In the genomic region with DNA sequence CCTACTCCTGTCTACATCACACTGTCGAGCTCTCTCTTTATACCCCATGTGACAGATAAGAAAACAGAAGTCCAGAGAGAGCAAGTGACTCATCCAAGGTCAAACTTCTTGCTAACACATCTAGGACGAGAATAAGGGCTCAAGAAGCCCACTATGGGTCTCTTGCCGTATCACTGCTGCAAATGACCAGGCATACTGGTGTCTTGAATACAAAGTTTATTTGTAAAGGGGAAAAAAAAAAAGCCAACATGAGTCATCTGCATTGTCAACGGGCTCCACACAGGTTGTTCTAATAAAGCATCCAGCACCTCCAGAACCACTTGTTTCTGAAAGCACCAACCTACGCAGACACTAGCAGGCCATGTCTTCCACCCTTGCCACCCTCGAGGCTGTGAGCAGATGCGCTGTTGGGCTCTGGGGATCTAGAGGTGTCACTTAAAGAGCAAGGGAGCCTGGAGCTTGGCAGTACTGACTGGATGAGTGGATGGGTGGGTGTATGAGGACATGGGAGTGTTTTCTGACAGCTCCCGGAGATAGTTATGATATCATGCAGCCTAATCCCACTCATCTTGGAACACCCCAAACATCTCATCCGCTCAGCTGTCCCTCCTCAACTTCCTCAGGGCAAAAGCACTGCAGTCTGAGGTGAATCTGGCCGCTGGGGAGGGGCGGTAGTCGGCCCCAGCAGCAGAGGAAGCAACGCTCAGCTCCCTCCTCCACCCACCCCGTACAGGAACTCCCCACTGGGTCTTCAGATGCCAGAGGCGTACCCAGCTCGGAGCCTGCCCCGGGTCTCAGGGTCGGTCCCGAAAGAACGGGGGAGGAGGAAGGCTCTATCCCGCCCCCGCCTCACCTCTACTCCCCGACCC, we compare ENCODE assay signal across 8 cellular contexts. TPM values are rescaled to one million over a fixed set of nuclear protein-coding genes. Genes with fewer than 3 reads are reported as not detected.
DNase-seq lines count a peak whose midpoint lies in the region; ATAC-seq and TF ChIP-seq lines count a peak whose summit lies in the region.

No MANE protein-coding gene starts in this region.

- peak overlapping the region; percentile 46 for H3K4me3 ChIP-seq in NT2/D1 (ENCODE audit: insufficient read length, low read depth)
- peak overlapping the region; percentile 81 for H3K4me3 ChIP-seq in neural cell (ENCODE audit: low read length)
- peak overlapping the region; percentile 76 to 92 for H3K4me3 ChIP-seq in aorta (ENCODE audit: low read length in 2 of 2)

- H3K9ac ChIP-seq in NT2/D1 (ENCODE audit: insufficient read length, low read depth) (peak overlapping the region; percentile 76), neural cell (ENCODE audit: low read length) (peak overlapping the region; percentile 64)

- DNase-seq in NT2/D1 (ENCODE audit: low read depth, low spot score), result peak; percentile 48
- peak; percentile 9 to 12 for DNase-seq in activated T-helper 1 cell treated with anti-CD3 and anti-CD28 coated beads, Interleukin-2, amount 50 U/mL, for 16 hours (ENCODE audit: low read depth in 1 of 2, low spot score in 1 of 2)
- DNase-seq in foreskin melanocyte, result peak; percentile 4
- DNase-seq in aorta, result peak; percentile 73 to 80

- TF ChIP-seq CTCF in C4-2B (conservative IDR thresholded peaks at IDR 0.05) (no peak), neural cell (IDR thresholded peaks at IDR 0.05; ENCODE audit: poor library complexity, severe bottlenecking) (no peak)

- ATAC-seq in HG03097 (IDR thresholded peaks at IDR 0.05; ENCODE audit: low FRiP score, unreplicated experiment), result peak; percentile 43
- peak; percentile 68 for ATAC-seq in aorta (ENCODE audit: low FRiP score)

- no peaks in the 10 kb centered on the region for H3K9me3 ChIP-seq in NT2/D1 (ENCODE audit: insufficient read depth, low read length)
- no peaks in the 10 kb centered on the region for H3K9me3 ChIP-seq in neural cell (ENCODE audit: low read length)
- no peaks in the 10 kb centered on the region for H3K9me3 ChIP-seq in aorta (ENCODE audit: control insufficient read depth, low read length)

- no peak for TF ChIP-seq EP300 in neural cell (conservative IDR thresholded peaks at IDR 0.05; ENCODE audit: poor library complexity, severe bottlenecking)

- H3K27me3 ChIP-seq in NT2/D1 (ENCODE audit: insufficient read depth, insufficient read length) (no peaks in the 10 kb centered on the region), neural cell (ENCODE audit: insufficient read depth, low read depth, low read length) (no peaks in the 10 kb centered on the region), aorta (ENCODE audit: control insufficient read depth in 1 of 2, insufficient read depth in 2 of 2, low read length in 1 of 2) (no peaks in the 10 kb centered on the region)

- peaks cover 9% of the 10 kb centered on the region for H3K79me2 ChIP-seq in neural cell (replicated peaks; ENCODE audit: insufficient read depth, low read length)

- peak; percentile 23 for TF ChIP-seq POLR2A in GM18951 (IDR thresholded peaks at IDR 0.05; ENCODE audit: extremely low read depth, insufficient read depth, insufficient read length)

- intact Hi-C loops in aorta (cut with DNase I), result loop anchor here (2.0 to 10.0 kb wide), 6 partner anchors 25 to 600 kb away; no protein-coding TSS in a partner anchor

- peak overlapping the region; percentile 77 for H3K27ac ChIP-seq in C4-2B
- no peak overlapping the region for H3K27ac ChIP-seq in neural cell (ENCODE audit: low read length)
- H3K27ac ChIP-seq in aorta (ENCODE audit: low read depth in 1 of 2, low read length in 2 of 2), result peak overlapping the region; percentile 28 to 82

- no peaks in the 10 kb centered on the region for H3K9me2 ChIP-seq in neural cell (ENCODE audit: insufficient read depth, low read length)

- no peaks in the 10 kb centered on the region for H4K20me1 ChIP-seq in neural cell (ENCODE audit: insufficient read depth)

- WGBS in aorta, 2 donors, result 8 to 9% methylated on average over 19 to 23 of the region's 23 CpGs

- no peaks in the 10 kb centered on the region for H3F3A ChIP-seq in neural cell (ENCODE audit: insufficient read depth, low read length, poor library complexity, severe bottlenecking)

- H3K36me3 ChIP-seq in NT2/D1 (ENCODE audit: insufficient read depth, insufficient read length, low read length) (no peaks in the 10 kb centered on the region), neural cell (ENCODE audit: insufficient read depth, low read length) (no peaks in the 10 kb centered on the region), aorta (ENCODE audit: control insufficient read depth in 1 of 2, insufficient read depth in 2 of 2, low read length in 1 of 2) (no peaks in the 10 kb centered on the region)

- in situ Hi-C loops in GM18951 (cut with MboI; ENCODE audit: low sequenced_read_pairs, unreplicated experiment), result no loop called here

- H3K4me2 ChIP-seq in neural cell (ENCODE audit: low read length), result peak overlapping the region; percentile 15

- H2AFZ ChIP-seq in neural cell (ENCODE audit: low read depth, low read length), result peak overlapping the region; percentile 37

- TF ChIP-seq RAD21 in neural cell (conservative IDR thresholded peaks at IDR 0.05), result peak; percentile 3

- peaks cover 3% of the 10 kb centered on the region for H3K4me1 ChIP-seq in NT2/D1 (ENCODE audit: insufficient read depth, insufficient read length)
- H3K4me1 ChIP-seq in aorta (ENCODE audit: control insufficient read depth in 1 of 2, insufficient read depth in 2 of 2, low read length in 2 of 2), result no peaks in the 10 kb centered on the region

TF ChIP-seq in neural cell, 6 proteins besides CTCF, POLR2A, EP300 and RAD21:
- no peak for TF ChIP-seq SMC3 (conservative IDR thresholded peaks at IDR 0.05; ENCODE audit: poor library complexity)
- no peak for TF ChIP-seq TAF1 (IDR thresholded peaks at IDR 0.05; ENCODE audit: low read depth)
TF ChIP-seq in neural cell: peak in this region for 0.

RNA-seq across cellular contexts. Expression of a gene that starts 1.1 kb away (rescaled TPM):
- polyA plus RNA-seq in neural cell, result 10.0 and 12.4 TPM in 2 replicates
- 7.5 and 18.5 TPM in 2 replicates for polyA minus RNA-seq in neural cell
- total RNA-seq in aorta, result 10 to 100 TPM; 24.9 to 26.4 TPM
- polyA plus RNA-seq in aorta, result 10 to 100 TPM; 16.1 to 41.4 TPM

Comparison
In these comparisons a context has a peak if more than half of its experiments do, and no peak if none do; other contexts are left out.
1. DNase-seq: peak in every context shown above with its lines; median percentile 76 in aorta; 48 in NT2/D1; 10 in activated T-helper 1 cell treated with anti-CD3 and anti-CD28 coated beads, Interleukin-2, amount 50 U/mL, for 16 hours; 4 in foreskin melanocyte.